ENCODE assay signal across 9 cellular contexts in genomic region chr7:134527979-134528371, GRCh38. TPM values are rescaled to one million over a fixed set of nuclear protein-coding genes. Genes with fewer than 3 reads are reported as not detected.
DNase-seq lines count a peak whose midpoint lies in the region; ATAC-seq, FAIRE-seq and TF ChIP-seq lines count a peak whose summit lies in the region.
"Had no signal": no experiment of that assay in that cellular context is flagged by ENCODE, and none has a peak within 500 bp of the region (broad histone marks: within the 10 kb centered on the region; RNA-seq: fewer than 3 reads in every experiment).

No MANE protein-coding gene starts in this region.

- no peak for ATAC-seq in HG02678 (IDR thresholded peaks at IDR 0.05; ENCODE audit: unreplicated experiment)
- no peak for ATAC-seq in GM19397 (IDR thresholded peaks at IDR 0.05; ENCODE audit: unreplicated experiment)

- no peak overlapping the region for H3K4me3 ChIP-seq in cardiac muscle cell
- H3K4me3 ChIP-seq: BLaER1 treated with 17β-estradiol and CSF1 and Interleukin-3, amounts not matched to agents 10 nM and 100 nM had no signal

- H3K27ac ChIP-seq in cardiac muscle cell = no peak overlapping the region
- H3K27ac ChIP-seq: BLaER1 treated with 17β-estradiol and CSF1 and Interleukin-3, amounts not matched to agents 10 nM and 100 nM had no signal

- no peaks in the 10 kb centered on the region for H3K36me3 ChIP-seq in cardiac muscle cell
- H3K36me3 ChIP-seq: BLaER1 treated with 17β-estradiol and CSF1 and Interleukin-3, amounts not matched to agents 10 nM and 100 nM had no signal

- no peak for TF ChIP-seq CTCF in cardiac muscle cell (IDR thresholded peaks at IDR 0.05; ENCODE audit: low read depth, low read length)

- FAIRE-seq in RCC 7860 (lab: Jason Lieb, UNC) = no peak

- H3K9me3 ChIP-seq in cardiac muscle cell (ENCODE audit: low read depth) = no peaks in the 10 kb centered on the region
- H3K9me3 ChIP-seq: BLaER1 treated with 17β-estradiol and CSF1 and Interleukin-3, amounts not matched to agents 10 nM and 100 nM had no signal

- DNase-seq in cardiac muscle cell (ENCODE audit: low read depth in 1 of 2, low spot score in 1 of 2) (peak; percentile 57 to 71), cardiac septum (ENCODE audit: low spot score) (no peak), amniotic stem cell (lab: John Stamatoyannopoulos, UW) (peak; percentile 64), left kidney (ENCODE audit: low read depth, low spot score) (peak; percentile 75), RCC 7860 (ENCODE audit: low spot score) (no peak), occipital lobe (lab: John Stamatoyannopoulos, UW) (no peak)

- intact Hi-C loops in cardiac septum (cut with DNase I) = no loop called here

- H3K4me1 ChIP-seq in cardiac muscle cell (ENCODE audit: low read depth) = no peaks in the 10 kb centered on the region
- H3K4me1 ChIP-seq: BLaER1 treated with 17β-estradiol and CSF1 and Interleukin-3, amounts not matched to agents 10 nM and 100 nM had no signal

- no peaks in the 10 kb centered on the region for H3K27me3 ChIP-seq in cardiac muscle cell
- H3K27me3 ChIP-seq: BLaER1 treated with 17β-estradiol and CSF1 and Interleukin-3, amounts not matched to agents 10 nM and 100 nM had no signal

RNA-seq across cellular contexts. Expression of gene AKR1B10, which starts 0.6 kb away (rescaled TPM):
- total RNA-seq in cardiac muscle cell (0.57 and 0.67 TPM in 2 replicates), cardiac septum (not detected), occipital lobe (not detected)
- polyA plus RNA-seq in cardiac muscle cell = 0.60 and 1.3 TPM in 2 replicates

RNA-seq across cellular contexts. Expression of gene AKR1B15, which starts 20.9 kb away (rescaled TPM):
- 0.21 and 1.6 TPM in 2 replicates for total RNA-seq in cardiac muscle cell
- polyA plus RNA-seq in cardiac muscle cell = 1.3 and 2.6 TPM in 2 replicates
- total RNA-seq in cardiac septum = not detected
- total RNA-seq in occipital lobe = not detected

Comparison
In these comparisons a context has a peak if more than half of its experiments do, and no peak if none do; other contexts are left out.
1. DNase-seq: peak in cardiac muscle cell (2 of 2), amniotic stem cell (single experiment) and left kidney (single experiment); none in cardiac septum (single experiment), RCC 7860 (single experiment) and occipital lobe (single experiment).